In genomic region chr6:33711140-33712129, GRCh38 we compare ENCODE assay signal across 8 cellular contexts. TPM values are rescaled to one million over a fixed set of nuclear protein-coding genes. Genes with fewer than 3 reads are reported as not detected.
DNase-seq lines count a peak whose midpoint lies in the region; ATAC-seq and TF ChIP-seq lines count a peak whose summit lies in the region.

Gene UQCC2, minus strand, starts transcription at chr6:33711700. Its CDS starts 14 bp downstream, at chr6:33711686.

- ATAC-seq in RWPE2 (ENCODE audit: low read depth), result peak; percentile 92
- ATAC-seq in natural killer cell treated with Interleukin-12 subunit alpha and Interleukin-12 subunit beta and Interleukin-15 and Interleukin-18, amount 100 ng/mL, for 72 hours, result peak; percentile 98
- peak; percentile 93 for ATAC-seq in stimulated activated naive CD8-positive, alpha-beta T cell treated with anti-CD3 and anti-CD28 coated beads, Interleukin-15, Interleukin-2, amounts not matched to agents 100 U/mL and 50 U/mL, for 24 hours

- peak within 1 kb of the TSS; percentile 70 for H3K4me3 ChIP-seq in RWPE2 (ENCODE audit: severe bottlenecking)

- H3K4me1 Mint-ChIP-seq in activated T-helper 2 cell treated with anti-CD3 and anti-CD28 coated beads, Interferon-gamma antibody, Interleukin-2, Interleukin-4, amounts not matched to agents 10 μg/mL and 5 μg/mL and 100 μg/mL, durations not matched to agents 14 hours and 24 hours and 36 hours (ENCODE audit: low read depth), result peaks cover 32% of the 10 kb centered on the region
- H3K4me1 Mint-ChIP-seq in natural killer cell treated with Interleukin-12 subunit alpha and Interleukin-12 subunit beta and Interleukin-15 and Interleukin-18, amount 100 ng/mL, for 72 hours (ENCODE audit: low read depth in 2 of 2), result peaks cover 22 to 40% of the 10 kb centered on the region in 2 donors

- intact Hi-C loops in activated T-helper 2 cell treated with anti-CD3 and anti-CD28 coated beads, Interferon-gamma antibody, Interleukin-2, Interleukin-4, amounts not matched to agents 10 μg/mL and 5 μg/mL and 100 μg/mL, durations not matched to agents 14 hours and 24 hours and 36 hours (cut with micrococcal nuclease), result loop anchor here (2.0 kb wide), 1 partner anchor 77 kb away; the partner anchor contains the start of gene LEMD2

- H3K36me3 ChIP-seq in RWPE2 (ENCODE audit: low read depth), result peaks cover 41% of the 10 kb centered on the region

- peaks cover 41% of the 10 kb centered on the region for H3K36me3 Mint-ChIP-seq in activated T-helper 2 cell treated with anti-CD3 and anti-CD28 coated beads, Interferon-gamma antibody, Interleukin-2, Interleukin-4, amounts not matched to agents 10 μg/mL and 5 μg/mL and 100 μg/mL, durations not matched to agents 14 hours and 24 hours and 36 hours (ENCODE audit: low read depth)
- H3K36me3 Mint-ChIP-seq in natural killer cell treated with Interleukin-12 subunit alpha and Interleukin-12 subunit beta and Interleukin-15 and Interleukin-18, amount 100 ng/mL, for 72 hours, result peaks cover 16% of the 10 kb centered on the region

- H3K27me3 ChIP-seq in RWPE2 (ENCODE audit: insufficient read depth, poor library complexity, severe bottlenecking), result no peaks in the 10 kb centered on the region

- H3K4me3 Mint-ChIP-seq in activated T-helper 2 cell treated with anti-CD3 and anti-CD28 coated beads, Interferon-gamma antibody, Interleukin-2, Interleukin-4, amounts not matched to agents 10 μg/mL and 5 μg/mL and 100 μg/mL, durations not matched to agents 14 hours and 24 hours and 36 hours (ENCODE audit: low read depth), result peak within 1 kb of the TSS; percentile 95
- H3K4me3 Mint-ChIP-seq in natural killer cell treated with Interleukin-12 subunit alpha and Interleukin-12 subunit beta and Interleukin-15 and Interleukin-18, amount 100 ng/mL, for 72 hours, result peak within 1 kb of the TSS; percentile 96

- H3K9me3 Mint-ChIP-seq in activated T-helper 2 cell treated with anti-CD3 and anti-CD28 coated beads, Interferon-gamma antibody, Interleukin-2, Interleukin-4, amounts not matched to agents 10 μg/mL and 5 μg/mL and 100 μg/mL, durations not matched to agents 14 hours and 24 hours and 36 hours, result no peaks in the 10 kb centered on the region
- no peaks in the 10 kb centered on the region for H3K9me3 Mint-ChIP-seq in natural killer cell treated with Interleukin-12 subunit alpha and Interleukin-12 subunit beta and Interleukin-15 and Interleukin-18, amount 100 ng/mL, for 72 hours

- DNase-seq in EL, result peak; percentile 97
- peak; percentile 95 for DNase-seq in H4 (ENCODE audit: low spot score)
- DNase-seq in LoVo (ENCODE audit: low spot score), result peak; percentile 98
- DNase-seq in RWPE2 (ENCODE audit: low spot score), result peak; percentile 97
- DNase-seq in activated T-helper 2 cell treated with anti-CD3 and anti-CD28 coated beads, Interferon-gamma antibody, Interleukin-2, Interleukin-4, amounts not matched to agents 10 μg/mL and 5 μg/mL and 100 μg/mL, durations not matched to agents 14 hours and 24 hours and 36 hours (ENCODE audit: low spot score), result peak; percentile 95
- peak; percentile 95 for DNase-seq in fibroblast of peridontal ligament (ENCODE audit: extremely low read depth)
- DNase-seq in natural killer cell treated with Interleukin-12 subunit alpha and Interleukin-12 subunit beta and Interleukin-15 and Interleukin-18, amount 100 ng/mL, for 72 hours (ENCODE audit: low spot score), result peak; percentile 97
- DNase-seq in stimulated activated naive CD8-positive, alpha-beta T cell treated with anti-CD3 and anti-CD28 coated beads, Interleukin-15, Interleukin-2, amounts not matched to agents 100 U/mL and 50 U/mL, for 24 hours, result peak; percentile 98

- H3K4me1 ChIP-seq in RWPE2 (ENCODE audit: insufficient read depth, poor library complexity, severe bottlenecking), result peaks cover 6% of the 10 kb centered on the region

- peak within 1 kb of the TSS; percentile 98 for H3K27ac Mint-ChIP-seq in activated T-helper 2 cell treated with anti-CD3 and anti-CD28 coated beads, Interferon-gamma antibody, Interleukin-2, Interleukin-4, amounts not matched to agents 10 μg/mL and 5 μg/mL and 100 μg/mL, durations not matched to agents 14 hours and 24 hours and 36 hours
- H3K27ac Mint-ChIP-seq in natural killer cell treated with Interleukin-12 subunit alpha and Interleukin-12 subunit beta and Interleukin-15 and Interleukin-18, amount 100 ng/mL, for 72 hours, result peak within 1 kb of the TSS; percentile 98 to 99

- H3K9me3 ChIP-seq in RWPE2 (ENCODE audit: severe bottlenecking), result no peaks in the 10 kb centered on the region

- peak; percentile 89 for TF ChIP-seq CTCF in RWPE2 (IDR thresholded peaks at IDR 0.05; ENCODE audit: poor library complexity, severe bottlenecking)

- peak within 1 kb of the TSS; percentile 74 for H3K27ac ChIP-seq in RWPE2 (ENCODE audit: poor library complexity, severe bottlenecking)

- H3K27me3 Mint-ChIP-seq in activated T-helper 2 cell treated with anti-CD3 and anti-CD28 coated beads, Interferon-gamma antibody, Interleukin-2, Interleukin-4, amounts not matched to agents 10 μg/mL and 5 μg/mL and 100 μg/mL, durations not matched to agents 14 hours and 24 hours and 36 hours (ENCODE audit: low read depth), result peaks cover 4% of the 10 kb centered on the region
- H3K27me3 Mint-ChIP-seq in natural killer cell treated with Interleukin-12 subunit alpha and Interleukin-12 subunit beta and Interleukin-15 and Interleukin-18, amount 100 ng/mL, for 72 hours, result no peaks in the 10 kb centered on the region

RNA-seq across cellular contexts. Expression of gene UQCC2, which starts in this region (rescaled TPM):
- total RNA-seq in H4 (2014; rRNA removed; shearing (Covaris generic)), result 55.1 and 86.8 TPM in 2 replicates
- 136 and 137 TPM in 2 replicates for total RNA-seq in activated T-helper 2 cell treated with anti-CD3 and anti-CD28 coated beads, Interferon-gamma antibody, Interleukin-2, Interleukin-4, amounts not matched to agents 10 μg/mL and 5 μg/mL and 100 μg/mL, durations not matched to agents 14 hours and 24 hours and 36 hours
- 10 to 100 TPM; 44.9 to 53.1 TPM for total RNA-seq in natural killer cell treated with Interleukin-12 subunit alpha and Interleukin-12 subunit beta and Interleukin-15 and Interleukin-18, amount 100 ng/mL, for 72 hours

Comparison
In these comparisons a context has a peak if more than half of its experiments do, and no peak if none do; other contexts are left out.
1. Peak in every context shown above with its lines: DNase-seq, ATAC-seq, H3K4me3 ChIP-seq and H3K27ac ChIP-seq.